1 cellular context compared by ENCODE assay signal in genomic region chr9:69452110-69452780, GRCh38.
TF ChIP-seq lines count a peak whose summit lies in the region.

No MANE protein-coding gene starts in this region.

TF ChIP-seq in IMR-90, 13 proteins besides CTCF, POLR2A, EP300 and RAD21:
- TF ChIP-seq BHLHE40 (IDR thresholded peaks at IDR 0.05; ENCODE audit: low read depth, low read length) (no peak), CEBPB (IDR thresholded peaks at IDR 0.05; ENCODE audit: low read depth, low read length) (no peak)
